ENCODE assay signal across 18 cellular contexts in genomic region chr2:235485362-235485761, GRCh38. TPM values are rescaled to one million over a fixed set of nuclear protein-coding genes. Genes with fewer than 3 reads are reported as not detected.
DNase-seq lines count a peak whose midpoint lies in the region; ATAC-seq, FAIRE-seq and TF ChIP-seq lines count a peak whose summit lies in the region.
"Had no signal": no experiment of that assay in that cellular context is flagged by ENCODE, and none has a peak within 500 bp of the region (broad histone marks: within the 10 kb centered on the region; RNA-seq: fewer than 3 reads in every experiment).

No MANE protein-coding gene starts in this region.

- no peak overlapping the region for H3K4me3 ChIP-seq in HepG2 (replicated peaks in 1 of 3; ENCODE audit: insufficient read depth in 1 of 3, low read depth in 2 of 3, low read length in 3 of 3)
- H3K4me3 ChIP-seq in right lobe of liver, result no peak overlapping the region
- H3K4me3 ChIP-seq in brain microvascular endothelial cell (ENCODE audit: low read depth, low read length), result no peak overlapping the region
- no peak overlapping the region for H3K4me3 ChIP-seq in right cardiac atrium (ENCODE audit: low read length)
- H3K4me3 ChIP-seq: BLaER1 had no signal

- no peak for TF ChIP-seq RAD21 in HepG2 (CRISPR knock-in tag; IDR thresholded peaks at IDR 0.05)

- no peak for DNase-seq in HepG2 (ENCODE audit: low spot score)
- DNase-seq in right lobe of liver, result no peak
- DNase-seq in SW480 (ENCODE audit: low spot score), result peak; percentile 13
- peak; percentile 43 for DNase-seq in brain microvascular endothelial cell
- DNase-seq in right cardiac atrium, result no peak
- DNase-seq: 8988T; Calu3; CD4-positive, alpha-beta memory T cell; DMS79 treated with DMSO at 0.1 percent for 48 hours; GF-D8; H9 had no signal

- H3K9me3 ChIP-seq in HepG2 (ENCODE audit: low read length), result no peaks in the 10 kb centered on the region; the same call in 1 of the 2 replicates
- H3K9me3 ChIP-seq in right lobe of liver, result no peaks in the 10 kb centered on the region
- no peaks in the 10 kb centered on the region for H3K9me3 ChIP-seq in right cardiac atrium (ENCODE audit: control insufficient read depth, low read length)
- H3K9me3 ChIP-seq: BLaER1 had no signal

- ATAC-seq in HepG2 (no peak), right lobe of liver (no peak), HG03571 (IDR thresholded peaks at IDR 0.05; ENCODE audit: unreplicated experiment) (no peak), HG02840 (IDR thresholded peaks at IDR 0.05; ENCODE audit: low FRiP score, unreplicated experiment) (no peak), right cardiac atrium (no peak)

- no peak overlapping the region for H3K4me2 ChIP-seq in HepG2 (ENCODE audit: low read depth, low read length)
- H3K4me2 ChIP-seq: BLaER1 had no signal

- no peaks in the 10 kb centered on the region for H3K79me2 ChIP-seq in HepG2 (ENCODE audit: insufficient read depth, low read length)

- POLR2A ChIA-PET in HepG2 (lab: Yijun Ruan, JAX), result no interaction called here

- no peak for TF ChIP-seq POLR2A in HepG2 (IDR thresholded peaks at IDR 0.05; ENCODE audit: insufficient read depth in 1 of 2, low read depth in 2 of 2, low read length in 2 of 2)
- TF ChIP-seq POLR2A in right lobe of liver (IDR thresholded peaks at IDR 0.05), result no peak

- no peak overlapping the region for H3K27ac ChIP-seq in HepG2 (ENCODE audit: extremely low read length, insufficient read depth, low read length)
- H3K27ac ChIP-seq in right lobe of liver, result no peak overlapping the region
- no peak overlapping the region for H3K27ac ChIP-seq in brain microvascular endothelial cell
- H3K27ac ChIP-seq in right cardiac atrium (ENCODE audit: low read length), result no peak overlapping the region
- H3K27ac ChIP-seq: BLaER1 had no signal

- no peaks in the 10 kb centered on the region for H3K4me1 ChIP-seq in HepG2 (ENCODE audit: insufficient read depth, low read length)
- no peaks in the 10 kb centered on the region for H3K4me1 ChIP-seq in right lobe of liver
- no peaks in the 10 kb centered on the region for H3K4me1 ChIP-seq in right cardiac atrium (ENCODE audit: control insufficient read depth, insufficient read depth, low read length)
- H3K4me1 ChIP-seq: BLaER1 had no signal

- intact Hi-C loops in HepG2 (cut with micrococcal nuclease; ENCODE audit: unreplicated experiment), result no loop called here
- intact Hi-C loops in right lobe of liver (cut with DNase I), result no loop called here
- intact Hi-C loops in right cardiac atrium (cut with DNase I), result no loop called here

- H3K9ac ChIP-seq in HepG2 (ENCODE audit: insufficient read depth, low read depth, low read length), result no peak overlapping the region
- H3K9ac ChIP-seq: BLaER1 had no signal

- CTCF ChIA-PET in HepG2 (lab: Yijun Ruan, JAX; ENCODE audit: low intra/inter-chr PET ratio, low total read pairs), result no interaction called here

- no peaks in the 10 kb centered on the region for H3K36me3 ChIP-seq in HepG2 (replicated peaks in 1 of 2; ENCODE audit: control insufficient read depth in 1 of 2, insufficient read depth in 2 of 2, low read length in 2 of 2)
- no peaks in the 10 kb centered on the region for H3K36me3 ChIP-seq in right lobe of liver
- no peaks in the 10 kb centered on the region for H3K36me3 ChIP-seq in brain microvascular endothelial cell (replicated peaks)
- H3K36me3 ChIP-seq: BLaER1 had no signal

- H3K27me3 ChIP-seq in HepG2 (ENCODE audit: control insufficient read depth in 1 of 2, insufficient read depth in 2 of 2, low read length in 2 of 2), result peaks cover 0 to 16% of the 10 kb centered on the region in 2 experiments; a peak in 2 of 5 replicates
- H3K27me3 ChIP-seq in right lobe of liver, result no peaks in the 10 kb centered on the region
- no peaks in the 10 kb centered on the region for H3K27me3 ChIP-seq in brain microvascular endothelial cell (replicated peaks)
- no peaks in the 10 kb centered on the region for H3K27me3 ChIP-seq in right cardiac atrium (ENCODE audit: control insufficient read depth, insufficient read depth)
- H3K27me3 ChIP-seq: BLaER1 had no signal

- TF ChIP-seq EP300 in HepG2 (IDR thresholded peaks at IDR 0.05; ENCODE audit: low read depth in 2 of 2, low read length in 2 of 2) (no peak), HepG2 (CRISPR knock-in tag; IDR thresholded peaks at IDR 0.05; ENCODE audit: borderline replicate concordance) (no peak)

- no peak for FAIRE-seq in HepG2 (lab: Jason Lieb, UNC)
- FAIRE-seq: H1, HTR-8/SVneo had no signal

- WGBS in HepG2 (ENCODE audit: low lambda C conversion rate), result 39% methylated on average over 5 of the region's 5 CpGs
- WGBS in right lobe of liver (ENCODE audit: insufficient coverage, low coverage, low lambda C conversion rate, missing lambda C conversion rate), result 74% methylated on average over 2 of the region's 5 CpGs
- WGBS in right cardiac atrium, result 67% methylated on average over 5 of the region's 5 CpGs

- in situ Hi-C loops in HepG2 (cut with HindIII; ENCODE audit: extremely low pct_ligation_motif_present, low pct_unique_long_range_greater_than_20kb), result no loop called here
- in situ Hi-C loops in brain microvascular endothelial cell (cut with HindIII; ENCODE audit: low pct_ligation_motif_present, low sequenced_read_pairs), result no loop called here

- no TSS peak for BruUV-seq in HepG2 (replicated peaks; lab: Mats Ljungman, UMichigan)

- no peak overlapping the region for H2AFZ ChIP-seq in HepG2 (ENCODE audit: low read length)

- TF ChIP-seq CTCF in HepG2 (CRISPR knock-in tag; IDR thresholded peaks at IDR 0.05) (no peak), right lobe of liver (IDR thresholded peaks at IDR 0.05) (no peak), brain microvascular endothelial cell (IDR thresholded peaks at IDR 0.05; ENCODE audit: low read depth, low read length, missing control alignments) (no peak)

- no peaks in the 10 kb centered on the region for H4K20me1 ChIP-seq in HepG2 (ENCODE audit: insufficient read depth, low read length)
- H4K20me1 ChIP-seq: BLaER1 had no signal

TF ChIP-seq in HepG2, 621 proteins besides CTCF, POLR2A, EP300 and RAD21:
- no peak for TF ChIP-seq NFE2L2 (IDR thresholded peaks at IDR 0.05; ENCODE audit: low read length)
- TF ChIP-seq HDAC1 (CRISPR knock-in tag; IDR thresholded peaks at IDR 0.05), result no peak
- no peak for TF ChIP-seq ZNF34 (CRISPR knock-in tag; IDR thresholded peaks at IDR 0.05; ENCODE audit: borderline replicate concordance)
- no peak for TF ChIP-seq POLR2AphosphoS2 (IDR thresholded peaks at IDR 0.05; ENCODE audit: low read depth, low read length)
- TF ChIP-seq RFX3 (CRISPR knock-in tag; IDR thresholded peaks at IDR 0.05), result no peak
- TF ChIP-seq FOSL2 (CRISPR knock-in tag; IDR thresholded peaks at IDR 0.05), result 0 out of 2 replicates have a peak, but pooled peaks have one; percentile 13
TF ChIP-seq in HepG2: peak in this region for 1.

RNA-seq across cellular contexts. Expression of gene AGAP1, which starts 8.5 kb away (rescaled TPM):
- total RNA-seq in HepG2 (2016; rRNA removed; fragmentation: Illumina TruSeq; extraction: Trizol) (21.2 and 21.3 TPM in 2 replicates), right lobe of liver (10 to 100 TPM in 3 of 6 experiments, 1 to 10 TPM in 3; 8.1 to 11.2 (median 9.8) TPM), right cardiac atrium (10 to 100 TPM; 22.5 to 25.3 (median 23.3) TPM)
- total RNA-seq in HepG2 (2016; cell fraction: cytosol; rRNA removed; fragmentation: Illumina TruSeq; extraction: Trizol; ENCODE audit: low read depth), result 15.6 and 16.1 TPM in 2 replicates
- 20.4 and 23.5 TPM in 2 replicates for total RNA-seq in HepG2 (2016; cell fraction: insoluble cytoplasmic fraction; rRNA removed; fragmentation: Illumina TruSeq; extraction: Trizol)
- 27.1 and 28.5 TPM in 2 replicates for total RNA-seq in HepG2 (2016; cell fraction: membrane; rRNA removed; fragmentation: Illumina TruSeq; extraction: Trizol)
- 28.8 and 34.0 TPM in 2 replicates for total RNA-seq in HepG2 (2016; cell fraction: nucleus; rRNA removed; fragmentation: Illumina TruSeq; extraction: Trizol)
- polyA plus RNA-seq in HepG2 (2011; rRNA removed) (27.5 and 32.7 TPM in 2 replicates), right cardiac atrium (10.5 TPM)
- polyA plus RNA-seq in HepG2 (2011; cell fraction: cytosol; rRNA removed), result 19.3 and 22.2 TPM in 2 replicates
- 33.7 and 43.0 TPM in 2 replicates for polyA plus RNA-seq in HepG2 (2011; cell fraction: nucleus; rRNA removed)
- polyA plus RNA-seq in HepG2 (2012), result 20.5 and 29.8 TPM in 2 replicates
- polyA plus RNA-seq in HepG2 (2016; cell fraction: cytosol; fragmentation: Illumina TruSeq; extraction: Trizol; ENCODE audit: low read depth), result 8.6 and 8.8 TPM in 2 replicates
- polyA plus RNA-seq in HepG2 (2016; cell fraction: insoluble cytoplasmic fraction; fragmentation: Illumina TruSeq; extraction: Trizol; ENCODE audit: low read depth), result 21.8 and 25.4 TPM in 2 replicates
- polyA plus RNA-seq in HepG2 (2016; cell fraction: membrane; fragmentation: Illumina TruSeq; extraction: Trizol; ENCODE audit: low read depth), result 26.9 and 28.8 TPM in 2 replicates
- polyA plus RNA-seq in HepG2 (2016; cell fraction: nucleus; fragmentation: Illumina TruSeq; extraction: Trizol; ENCODE audit: insufficient read depth, low read depth), result 22.6 and 25.2 TPM in 2 replicates
- polyA minus RNA-seq in HepG2 (2011; rRNA and poly(A)+ RNA removed; ENCODE audit: low replicate concordance), result 83.1 and 137 TPM in 2 replicates
- 22.7 and 29.5 TPM in 2 replicates for polyA minus RNA-seq in HepG2 (2011; cell fraction: cytosol; rRNA and poly(A)+ RNA removed)
- 111 and 113 TPM in 2 replicates for polyA minus RNA-seq in HepG2 (2011; cell fraction: nucleus; rRNA and poly(A)+ RNA removed)
- polyA plus RNA-seq: CD14-positive monocyte, IgD-negative memory B cell had no signal

Comparison
In these comparisons a context has a peak if more than half of its experiments do, and no peak if none do; other contexts are left out.
1. DNase-seq: peak in SW480 (single experiment) and brain microvascular endothelial cell (single experiment); none in HepG2 (single experiment), right lobe of liver (0 of 3) and right cardiac atrium (0 of 3).